In the genomic region with DNA sequence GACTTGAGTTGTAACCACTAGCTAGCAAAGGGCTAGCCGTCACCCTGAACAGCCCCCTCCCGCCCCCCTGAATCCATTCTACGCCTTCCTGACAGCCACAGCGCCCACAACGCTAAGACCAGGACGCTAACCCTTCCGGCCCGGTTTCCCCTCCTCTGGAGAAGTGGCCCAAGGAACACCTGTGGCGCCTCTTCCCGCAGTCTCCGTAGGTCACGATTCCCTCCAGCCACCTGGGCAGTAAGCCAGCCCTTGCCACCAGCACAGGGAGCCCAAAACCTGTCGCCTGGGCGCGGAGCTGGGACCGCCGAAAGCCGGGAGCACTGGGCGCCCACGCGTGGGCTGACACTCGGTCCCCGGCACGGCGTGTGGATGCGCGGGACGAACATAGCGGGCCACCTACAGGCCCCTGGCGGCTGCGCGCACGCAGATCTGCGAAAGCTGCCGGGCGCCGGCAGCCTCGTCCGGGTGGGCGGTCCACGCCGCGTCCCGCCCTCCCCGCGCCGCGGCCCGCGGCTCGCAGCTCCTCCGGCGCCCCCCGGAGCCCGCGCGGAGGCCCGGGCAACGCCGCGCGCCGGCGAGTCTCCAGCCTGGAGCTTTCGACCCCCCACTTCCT, we compare ENCODE assay signal across 8 cellular contexts. TPM values are rescaled to one million over a fixed set of nuclear protein-coding genes. Genes with fewer than 3 reads are reported as not detected.
DNase-seq lines count a peak whose midpoint lies in the region; ATAC-seq lines count a peak whose summit lies in the region.

No MANE protein-coding gene starts in this region.

- no peaks in the 10 kb centered on the region for H3K9me3 ChIP-seq in HUES6 (ENCODE audit: control insufficient read depth, insufficient read depth, low read depth, low read length)
- H3K9me3 ChIP-seq in esophagus (ENCODE audit: control insufficient read depth in 2 of 2, insufficient read depth in 1 of 2, low read depth in 1 of 2, low read length in 1 of 2) = no peaks in the 10 kb centered on the region

- H3K27ac ChIP-seq in HUES6 (ENCODE audit: low read depth, low read length) (peak overlapping the region; percentile 68; the same call in 1 of the 2 replicates), esophagus (ENCODE audit: low read depth in 2 of 2, low read length in 1 of 2) (peak overlapping the region; percentile 91 to 97), urinary bladder (ENCODE audit: low read depth) (peak overlapping the region; percentile 91)

- H3K27me3 ChIP-seq in HUES6 (ENCODE audit: control insufficient read depth, insufficient read depth, low read length) (peaks cover 25% of the 10 kb centered on the region), esophagus (ENCODE audit: control insufficient read depth in 1 of 2, insufficient read depth in 2 of 2, low read length in 2 of 2) (no peaks in the 10 kb centered on the region)

- peak overlapping the region; percentile 95 to 99 (median 97) for H3K4me3 Mint-ChIP-seq in naive B cell

- peaks cover 58 to 78% (median 72%) of the 10 kb centered on the region in 3 donors for H3K4me1 Mint-ChIP-seq in naive B cell

- no peaks in the 10 kb centered on the region for H3K27me3 Mint-ChIP-seq in naive B cell

- peaks cover 26% of the 10 kb centered on the region for H3K36me3 ChIP-seq in HUES6 (ENCODE audit: control insufficient read depth, insufficient read depth, low read length)
- H3K36me3 ChIP-seq in esophagus (ENCODE audit: control insufficient read depth in 2 of 2, insufficient read depth in 2 of 2, low read length in 1 of 2) = peaks cover 16 to 31% of the 10 kb centered on the region in 2 donors
- H3K36me3 ChIP-seq in urinary bladder (ENCODE audit: insufficient read depth) = peaks cover 3% of the 10 kb centered on the region

- 1% methylated on average over 34 to 65 of the region's 65 CpGs for WGBS in esophagus, 2 donors
- WGBS in urinary bladder = under 1% methylated on average over 65 of the region's 65 CpGs

- H3K36me3 Mint-ChIP-seq in naive B cell = peaks cover 17 to 23% of the 10 kb centered on the region in 2 donors

- H3K27ac Mint-ChIP-seq in naive B cell = peak overlapping the region; percentile 91 to 99 (median 96)

- H3K9ac ChIP-seq in HUES6 (ENCODE audit: low read length) = peak overlapping the region; percentile 76

- ATAC-seq in GM21528 (IDR thresholded peaks at IDR 0.05; ENCODE audit: low FRiP score, unreplicated experiment) (peak; percentile 21), naive B cell (ENCODE audit: low read depth in 2 of 2) (peak; percentile 37 to 39)

- DNase-seq in GDM1 (lab: John Stamatoyannopoulos, UW) (peak; percentile 32), naive B cell (no peak), SHP77 treated with DMSO at 0.1 percent for 48 hours (lab: John Stamatoyannopoulos, UW) (no peak)
- peak; percentile 83 for DNase-seq in activated CD8-positive, alpha-beta memory T cell treated with anti-CD3 and anti-CD28 coated beads for 24 hours

- H3K4me1 ChIP-seq in HUES6 (ENCODE audit: control insufficient read depth, insufficient read depth, low read length) (peaks cover 20% of the 10 kb centered on the region), esophagus (ENCODE audit: control insufficient read depth in 2 of 2, insufficient read depth in 2 of 2, low read length in 1 of 2) (peaks cover 15 to 40% of the 10 kb centered on the region in 2 donors), urinary bladder (ENCODE audit: insufficient read depth) (no peaks in the 10 kb centered on the region)

- H3K9me3 Mint-ChIP-seq in naive B cell = no peaks in the 10 kb centered on the region

- H3K4me3 ChIP-seq in HUES6 (ENCODE audit: low read depth, low read length) (peak overlapping the region; percentile 87), esophagus (ENCODE audit: low read depth in 1 of 2, low read length in 2 of 2) (peak overlapping the region; percentile 89 to 91), urinary bladder (ENCODE audit: low read depth, low read length) (peak overlapping the region; percentile 70)

RNA-seq across cellular contexts. Expression of a gene that starts 0.6 kb away (rescaled TPM):
- polyA plus RNA-seq in esophagus (10 to 100 TPM in 1 of 2 donors, 1 to 10 TPM in 1; 7.5 to 14.2 TPM), naive B cell (ENCODE audit: low read depth in 6 of 6) (100 to 1,000 TPM; 228 to 332 (median 296) TPM), urinary bladder (26.0 TPM)
- 16.4 TPM for total RNA-seq in urinary bladder

RNA-seq across cellular contexts. Expression of a gene that starts 53.3 kb away (rescaled TPM):
- polyA plus RNA-seq in esophagus (not detected), naive B cell (ENCODE audit: low read depth in 6 of 6) (not detected), urinary bladder (not detected)
- not detected for total RNA-seq in urinary bladder

Comparison
In these comparisons a context has a peak if more than half of its experiments do, and no peak if none do; other contexts are left out.
1. DNase-seq: peak in GDM1 (single experiment) and activated CD8-positive, alpha-beta memory T cell treated with anti-CD3 and anti-CD28 coated beads for 24 hours (single experiment); none in naive B cell (single experiment) and SHP77 treated with DMSO at 0.1 percent for 48 hours (single experiment).
2. Peak in every context shown above with its lines, with median percentiles within 50 percentile points of each other: H3K27ac ChIP-seq and H3K4me3 ChIP-seq.